In the genomic region with DNA sequence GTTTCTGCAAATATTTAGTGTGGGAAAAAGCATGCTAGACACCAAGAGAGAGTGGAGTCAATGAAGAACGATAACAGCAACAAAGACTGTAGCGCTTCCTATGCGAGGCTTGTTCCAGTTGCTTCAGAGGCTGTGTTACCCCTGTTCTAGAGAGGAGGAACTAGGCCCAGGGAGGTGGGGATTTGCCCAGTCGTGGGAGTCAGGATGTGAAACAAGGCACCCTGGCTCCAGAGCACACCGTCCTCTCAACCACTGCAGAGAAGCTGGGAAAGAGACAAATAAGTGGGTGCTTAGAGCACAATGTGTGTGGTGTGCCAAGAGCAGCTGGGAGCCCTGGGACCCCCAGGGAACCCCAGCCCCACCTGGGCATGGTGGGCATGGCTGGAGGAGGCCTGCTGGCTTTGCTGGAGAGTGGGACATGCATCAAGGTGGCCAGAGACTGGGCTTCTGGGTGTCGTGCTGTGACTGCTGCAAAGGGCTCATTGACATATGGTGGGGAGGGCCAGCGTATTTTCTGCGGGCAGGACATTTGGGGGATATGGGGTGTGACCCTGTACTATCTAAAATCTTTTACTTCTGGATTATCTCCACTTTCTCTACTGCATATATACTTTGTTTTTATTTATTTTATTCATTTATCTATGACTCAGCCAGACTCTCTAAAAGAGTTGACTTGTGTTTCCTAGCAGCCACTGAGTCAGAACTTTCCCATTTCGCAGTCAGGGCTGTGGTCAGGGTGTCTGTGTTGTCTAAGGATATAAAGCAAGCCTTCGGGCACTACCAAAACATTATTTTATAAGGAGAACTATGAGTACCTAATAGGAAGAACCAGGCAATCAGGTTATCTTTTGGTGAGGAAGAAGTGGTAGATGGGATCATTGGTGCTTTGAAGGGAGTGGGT, we compare ENCODE assay signal across 11 cellular contexts.
A peak's percentile ranks its signal among the peaks of the same experiment; 100 is the strongest.
DNase-seq lines count a peak whose midpoint lies in the region; ATAC-seq and TF ChIP-seq lines count a peak whose summit lies in the region.
"Had no signal": no experiment of that assay in that cellular context is flagged by ENCODE, and none has a peak within 500 bp of the region (broad histone marks: within the 10 kb centered on the region; RNA-seq: fewer than 3 reads in every experiment).

No MANE protein-coding gene starts in this region.

- no peak overlapping the region for H3K27ac ChIP-seq in sigmoid colon
- H3K27ac ChIP-seq in SJCRH30: no peak overlapping the region
- no peak overlapping the region for H3K27ac ChIP-seq in right atrium auricular region

- H3K4me1 ChIP-seq in sigmoid colon (peaks cover 0 to 67% (median 54%) of the 10 kb centered on the region in 4 donors), SJCRH30 (peaks cover 63% of the 10 kb centered on the region), right atrium auricular region (peaks cover 0 to 35% of the 10 kb centered on the region in 2 donors)

- ATAC-seq in SK-N-SH treated with all-trans-retinoic acid at 6 μM for 48 hours (peak; percentile 94), GM21515 (IDR thresholded peaks at IDR 0.05; ENCODE audit: unreplicated experiment) (no peak)

- 90 to 91% methylated on average over 10 of the region's 10 CpGs for WGBS in sigmoid colon, 2 donors

- no peak for TF ChIP-seq EP300 in sigmoid colon (IDR thresholded peaks at IDR 0.05)

- H3K36me3 ChIP-seq in sigmoid colon (peaks cover 0 to 3% (median 0%) of the 10 kb centered on the region in 4 donors), SJCRH30 (peaks cover 36% of the 10 kb centered on the region), right atrium auricular region (no peaks in the 10 kb centered on the region)

- intact Hi-C loops in sigmoid colon (cut with DNase I): no loop called here

- TF ChIP-seq POLR2A in sigmoid colon (IDR thresholded peaks at IDR 0.05): no peak

- H3K9me3 ChIP-seq in sigmoid colon (no peaks in the 10 kb centered on the region), SJCRH30 (replicated peaks) (0 out of 2 replicates have a peak, but pooled peaks cover 5% of the 10 kb centered on the region), right atrium auricular region (no peaks in the 10 kb centered on the region)

- DNase-seq in ELR (ENCODE audit: low read depth): peak; percentile 91
- peak; percentile 87 for DNase-seq in fibroblast of peridontal ligament (ENCODE audit: extremely low read depth)
- peak; percentile 39 for DNase-seq in sigmoid colon
- no peak for DNase-seq in NCI-H187 treated with DMSO at 0.1 percent for 48 hours (lab: John Stamatoyannopoulos, UW)
- no peak for DNase-seq in SJCRH30
- no peak for DNase-seq in right atrium auricular region (ENCODE audit: low spot score)
- DNase-seq: activated effector memory CD4-positive, alpha-beta T cell treated with Interleukin-2 at 50 U/mL for 16 hours; DND-41; NCI-H524 treated with DMSO at 0.1 percent for 48 hours had no signal

- H3K27me3 ChIP-seq in sigmoid colon (no peaks in the 10 kb centered on the region), SJCRH30 (no peaks in the 10 kb centered on the region), right atrium auricular region (no peaks in the 10 kb centered on the region)

- TF ChIP-seq CTCF in sigmoid colon (IDR thresholded peaks at IDR 0.05) (no peak), right atrium auricular region (IDR thresholded peaks at IDR 0.05) (no peak)

- H3K4me3 ChIP-seq in sigmoid colon: no peak overlapping the region
- H3K4me3 ChIP-seq in SJCRH30: no peak overlapping the region
- H3K4me3 ChIP-seq in right atrium auricular region: no peak overlapping the region

TF ChIP-seq in SK-N-SH treated with all-trans-retinoic acid at 6 μM for 48 hours, 23 proteins besides CTCF, POLR2A, EP300 and RAD21 (continues in another document):
- no peak for TF ChIP-seq ZNF565 (CRISPR knock-in tag; conservative IDR thresholded peaks at IDR 0.05; ENCODE audit: low read depth)
- TF ChIP-seq, protein P1, sequence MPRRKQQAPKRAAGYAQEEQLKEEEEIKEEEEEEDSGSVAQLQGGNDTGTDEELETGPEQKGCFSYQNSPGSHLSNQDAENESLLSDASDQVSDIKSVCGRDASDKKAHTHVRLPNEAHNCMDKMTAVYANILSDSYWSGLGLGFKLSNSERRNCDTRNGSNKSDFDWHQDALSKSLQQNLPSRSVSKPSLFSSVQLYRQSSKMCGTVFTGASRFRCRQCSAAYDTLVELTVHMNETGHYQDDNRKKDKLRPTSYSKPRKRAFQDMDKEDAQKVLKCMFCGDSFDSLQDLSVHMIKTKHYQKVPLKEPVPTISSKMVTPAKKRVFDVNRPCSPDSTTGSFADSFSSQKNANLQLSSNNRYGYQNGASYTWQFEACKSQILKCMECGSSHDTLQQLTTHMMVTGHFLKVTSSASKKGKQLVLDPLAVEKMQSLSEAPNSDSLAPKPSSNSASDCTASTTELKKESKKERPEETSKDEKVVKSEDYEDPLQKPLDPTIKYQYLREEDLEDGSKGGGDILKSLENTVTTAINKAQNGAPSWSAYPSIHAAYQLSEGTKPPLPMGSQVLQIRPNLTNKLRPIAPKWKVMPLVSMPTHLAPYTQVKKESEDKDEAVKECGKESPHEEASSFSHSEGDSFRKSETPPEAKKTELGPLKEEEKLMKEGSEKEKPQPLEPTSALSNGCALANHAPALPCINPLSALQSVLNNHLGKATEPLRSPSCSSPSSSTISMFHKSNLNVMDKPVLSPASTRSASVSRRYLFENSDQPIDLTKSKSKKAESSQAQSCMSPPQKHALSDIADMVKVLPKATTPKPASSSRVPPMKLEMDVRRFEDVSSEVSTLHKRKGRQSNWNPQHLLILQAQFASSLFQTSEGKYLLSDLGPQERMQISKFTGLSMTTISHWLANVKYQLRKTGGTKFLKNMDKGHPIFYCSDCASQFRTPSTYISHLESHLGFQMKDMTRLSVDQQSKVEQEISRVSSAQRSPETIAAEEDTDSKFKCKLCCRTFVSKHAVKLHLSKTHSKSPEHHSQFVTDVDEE (CRISPR knock-in tag; IDR thresholded peaks at IDR 0.05): no peak
- no peak for TF ChIP-seq OSR1 (CRISPR knock-in tag; IDR thresholded peaks at IDR 0.05)
- TF ChIP-seq ZFP30 (CRISPR knock-in tag; IDR thresholded peaks at IDR 0.05): no peak
- no peak for TF ChIP-seq ZNF8 (CRISPR knock-in tag; IDR thresholded peaks at IDR 0.05)
- no peak for TF ChIP-seq ARNTL (CRISPR knock-in tag; IDR thresholded peaks at IDR 0.05; ENCODE audit: borderline replicate concordance, low read depth)
- no peak for TF ChIP-seq ZC3H10 (CRISPR knock-in tag; IDR thresholded peaks at IDR 0.05)
- TF ChIP-seq ZNF70 (CRISPR knock-in tag; IDR thresholded peaks at IDR 0.05): no peak
- no peak for TF ChIP-seq CSRNP3 (CRISPR knock-in tag; IDR thresholded peaks at IDR 0.05)
- TF ChIP-seq CREB5 (CRISPR knock-in tag; IDR thresholded peaks at IDR 0.05; ENCODE audit: low read depth): no peak
- no peak for TF ChIP-seq GLIS3 (CRISPR knock-in tag; IDR thresholded peaks at IDR 0.05)
- no peak for TF ChIP-seq PPARA (CRISPR knock-in tag; IDR thresholded peaks at IDR 0.05; ENCODE audit: borderline replicate concordance)
- no peak for TF ChIP-seq TOX (CRISPR knock-in tag; IDR thresholded peaks at IDR 0.05; ENCODE audit: borderline replicate concordance)
- no peak for TF ChIP-seq TCF4 (CRISPR knock-in tag; IDR thresholded peaks at IDR 0.05; ENCODE audit: borderline replicate concordance)
- no peak for TF ChIP-seq ISL1 (CRISPR knock-in tag; IDR thresholded peaks at IDR 0.05)
- TF ChIP-seq PATZ1 (CRISPR knock-in tag; IDR thresholded peaks at IDR 0.05; ENCODE audit: borderline replicate concordance): no peak
- no peak for TF ChIP-seq SNAI2 (CRISPR knock-in tag; IDR thresholded peaks at IDR 0.05)
- no peak for TF ChIP-seq BACH2 (CRISPR knock-in tag; IDR thresholded peaks at IDR 0.05; ENCODE audit: borderline replicate concordance)

Comparison
In these comparisons a context has a peak if more than half of its experiments do, and no peak if none do; other contexts are left out.
1. DNase-seq: peak in ELR (single experiment), fibroblast of peridontal ligament (single experiment) and sigmoid colon (single experiment); none in NCI-H187 treated with DMSO at 0.1 percent for 48 hours (single experiment), SJCRH30 (0 of 2) and right atrium auricular region (single experiment).